ENCODE assay signal across 1 cellular context in genomic region chr14:77219591-77219990, GRCh38.
TF ChIP-seq lines count a peak whose summit lies in the region.

No MANE protein-coding gene starts in this region.

TF ChIP-seq in H1, 55 proteins besides CTCF, POLR2A, EP300 and RAD21:
- TF ChIP-seq SP4 (IDR thresholded peaks at IDR 0.05; ENCODE audit: low read length) (no peak), EGR1 (IDR thresholded peaks at IDR 0.05; ENCODE audit: borderline replicate concordance, low read depth, low read length) (no peak), SUZ12 (IDR thresholded peaks at IDR 0.05; ENCODE audit: low read length) (no peak), CBX5 (IDR thresholded peaks at IDR 0.05; ENCODE audit: low read depth, low read length) (no peak), BACH1 (IDR thresholded peaks at IDR 0.05; ENCODE audit: low read length) (no peak), EZH2 (IDR thresholded peaks at IDR 0.05; ENCODE audit: low read depth, low read length, severe bottlenecking) (no peak), RNF2 (IDR thresholded peaks at IDR 0.05; ENCODE audit: borderline replicate concordance, low read depth, low read length, missing control alignments, poor library complexity, severe bottlenecking) (no peak), GABPA (IDR thresholded peaks at IDR 0.05; ENCODE audit: borderline replicate concordance, insufficient read depth, low read length) (no peak), YY1 (IDR thresholded peaks at IDR 0.05; ENCODE audit: low read depth, low read length) (no peak), RXRA (IDR thresholded peaks at IDR 0.05; ENCODE audit: insufficient read depth, low read depth, low read length) (no peak), ATF2 (IDR thresholded peaks at IDR 0.05; ENCODE audit: low read length) (no peak), POU5F1 (IDR thresholded peaks at IDR 0.05; ENCODE audit: low read depth, low read length) (no peak)
